In the genomic region with DNA sequence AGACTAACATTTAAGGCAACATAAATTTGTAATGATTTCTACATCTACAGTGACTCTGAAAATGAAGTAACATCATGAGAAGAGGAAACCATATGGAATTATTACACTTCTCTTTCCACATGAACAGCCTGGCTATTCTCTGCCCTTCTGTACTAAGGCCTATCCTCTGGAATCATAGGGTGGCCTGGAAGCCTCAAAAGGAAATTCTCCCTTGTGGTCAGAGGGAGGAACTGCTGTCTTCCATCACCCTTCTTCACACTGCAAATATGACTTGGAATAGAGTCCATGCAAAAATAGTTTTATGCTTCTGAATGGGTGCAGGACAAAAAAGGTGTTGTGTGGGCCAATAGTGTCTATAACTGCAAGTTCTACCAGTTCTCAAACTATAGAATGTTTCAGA, we compare ENCODE assay signal across 8 cellular contexts. TPM values are rescaled to one million over a fixed set of nuclear protein-coding genes. Genes with fewer than 3 reads are reported as not detected.
A peak's percentile ranks its signal among the peaks of the same experiment; 100 is the strongest.
DNase-seq lines count a peak whose midpoint lies in the region; ATAC-seq and TF ChIP-seq lines count a peak whose summit lies in the region.
"Had no signal": no experiment of that assay in that cellular context is flagged by ENCODE, and none has a peak within 500 bp of the region (broad histone marks: within the 10 kb centered on the region; RNA-seq: fewer than 3 reads in every experiment).

No MANE protein-coding gene starts in this region.

- peaks cover 3% of the 10 kb centered on the region for H3K36me3 Mint-ChIP-seq in neural progenitor cell
- H3K36me3 Mint-ChIP-seq in activated T-cell treated with anti-CD3 and anti-CD28 coated beads, Interleukin-2, amount 50 U/mL, for 24 hours (ENCODE audit: low read depth): no peaks in the 10 kb centered on the region

- no peak overlapping the region for H3K9ac ChIP-seq in neural progenitor cell

- H4K20me1 ChIP-seq in neural progenitor cell (ENCODE audit: low read depth): no peaks in the 10 kb centered on the region

- no peaks in the 10 kb centered on the region for H3K27me3 Mint-ChIP-seq in neural progenitor cell (ENCODE audit: insufficient read depth, low read depth)
- H3K27me3 Mint-ChIP-seq in activated T-cell treated with anti-CD3 and anti-CD28 coated beads, Interleukin-2, amount 50 U/mL, for 24 hours: no peaks in the 10 kb centered on the region

- H3K4me3 ChIP-seq in GM12864 (ENCODE audit: low read depth, low read length) (no peak overlapping the region), cardiac fibroblast (replicated peaks in 1 of 2; ENCODE audit: low read depth in 2 of 2, low read length in 2 of 2) (no peak overlapping the region), neural progenitor cell (no peak overlapping the region)

- no peak overlapping the region for H2AFZ ChIP-seq in neural progenitor cell (replicated peaks)

- no peaks in the 10 kb centered on the region for H3K36me3 ChIP-seq in neural progenitor cell

- H3F3A ChIP-seq in neural progenitor cell (ENCODE audit: low read depth): no peaks in the 10 kb centered on the region

- DNase-seq in GM12864 (ENCODE audit: low read depth) (no peak), LHCN-M2 (ENCODE audit: low read depth) (peak; percentile 40), cardiac fibroblast (ENCODE audit: low read depth in 2 of 2) (peak; percentile 47 to 59), neural progenitor cell (ENCODE audit: low spot score) (peak; percentile 37), pons (ENCODE audit: low spot score) (no peak)
- DNase-seq in activated T-cell treated with anti-CD3 and anti-CD28 coated beads, Interleukin-2, amount 50 U/mL, for 24 hours: no peak
- DNase-seq: T-helper 2 cell had no signal

- H3K4me2 ChIP-seq in neural progenitor cell: no peak overlapping the region

- no peak overlapping the region for H3K4me3 Mint-ChIP-seq in neural progenitor cell
- no peak overlapping the region for H3K4me3 Mint-ChIP-seq in activated T-cell treated with anti-CD3 and anti-CD28 coated beads, Interleukin-2, amount 50 U/mL, for 24 hours

- no peaks in the 10 kb centered on the region for H3K9me3 ChIP-seq in neural progenitor cell (ENCODE audit: low read depth)

- TF ChIP-seq CTCF in GM12864 (IDR thresholded peaks at IDR 0.05; ENCODE audit: low read depth, low read length, missing control alignments) (peak; percentile 55), cardiac fibroblast (IDR thresholded peaks at IDR 0.05; ENCODE audit: low read depth, low read length) (peak; percentile 70), neural progenitor cell (IDR thresholded peaks at IDR 0.05) (peak; percentile 56)

- H3K27ac Mint-ChIP-seq in neural progenitor cell: no peak overlapping the region
- H3K27ac Mint-ChIP-seq in activated T-cell treated with anti-CD3 and anti-CD28 coated beads, Interleukin-2, amount 50 U/mL, for 24 hours: no peak overlapping the region

- H3K27ac ChIP-seq in neural progenitor cell: no peak overlapping the region

- H3K79me2 ChIP-seq in neural progenitor cell (ENCODE audit: low read depth): no peaks in the 10 kb centered on the region

- H3K4me1 Mint-ChIP-seq in neural progenitor cell: no peaks in the 10 kb centered on the region
- H3K4me1 Mint-ChIP-seq in activated T-cell treated with anti-CD3 and anti-CD28 coated beads, Interleukin-2, amount 50 U/mL, for 24 hours (ENCODE audit: low read depth): no peaks in the 10 kb centered on the region

- H3K9me3 Mint-ChIP-seq in neural progenitor cell: peaks cover 12% of the 10 kb centered on the region
- peaks cover 10% of the 10 kb centered on the region for H3K9me3 Mint-ChIP-seq in activated T-cell treated with anti-CD3 and anti-CD28 coated beads, Interleukin-2, amount 50 U/mL, for 24 hours

- no peaks in the 10 kb centered on the region for H3K4me1 ChIP-seq in neural progenitor cell

- H3K27me3 ChIP-seq in neural progenitor cell: no peaks in the 10 kb centered on the region

- ATAC-seq in GM21825 (IDR thresholded peaks at IDR 0.05; ENCODE audit: unreplicated experiment): no peak

RNA-seq across cellular contexts. Expression of a gene that starts 44.6 kb away (rescaled TPM):
- total RNA-seq in LHCN-M2 (2014; rRNA removed): 1.5 and 1.7 TPM in 2 replicates
- 0.33 TPM for polyA plus RNA-seq in LHCN-M2 (2012)
- 30.7 and 47.0 TPM in 2 replicates for total RNA-seq in neural progenitor cell (ENCODE audit: low replicate concordance)

RNA-seq across cellular contexts. Expression of a gene that starts 49.3 kb away (rescaled TPM):
- 2.2 and 3.6 TPM in 2 replicates for total RNA-seq in LHCN-M2 (2014; rRNA removed)
- polyA plus RNA-seq in LHCN-M2 (2012): 0.79 TPM
- total RNA-seq in neural progenitor cell (ENCODE audit: low replicate concordance): 10.7 and 13.2 TPM in 2 replicates

Comparison
In these comparisons a context has a peak if more than half of its experiments do, and no peak if none do; other contexts are left out.
1. DNase-seq: peak in LHCN-M2 (single experiment), cardiac fibroblast (2 of 2) and neural progenitor cell (single experiment); none in GM12864 (single experiment), activated T-cell treated with anti-CD3 and anti-CD28 coated beads, Interleukin-2, amount 50 U/mL, for 24 hours (single experiment) and pons (single experiment).
2. RNA of a gene that starts 44.6 kb away (total RNA-seq): 30.7 to 47.0 TPM in neural progenitor cell; 1.5 to 1.7 TPM in LHCN-M2; every median in the first group is over 10 times any median in the second.
3. Peak in every context shown above with its lines, with median percentiles within 50 percentile points of each other: CTCF ChIP-seq.